ENCODE assay signal across 24 cellular contexts in genomic region chr16:63018581-63019223, GRCh38.
A peak's percentile ranks its signal among the peaks of the same experiment; 100 is the strongest.
DNase-seq lines count a peak whose midpoint lies in the region; ATAC-seq, FAIRE-seq and TF ChIP-seq lines count a peak whose summit lies in the region.
"Had no signal": no experiment of that assay in that cellular context is flagged by ENCODE, and none has a peak within 500 bp of the region (broad histone marks: within the 10 kb centered on the region; RNA-seq: fewer than 3 reads in every experiment).

No MANE protein-coding gene starts in this region.

- no peak for DNase-seq in HepG2 (ENCODE audit: low spot score)
- DNase-seq in left lobe of liver (ENCODE audit: low spot score), result no peak
- no peak for DNase-seq in NCI-H82 treated with DMSO at 0.1 percent for 48 hours (lab: John Stamatoyannopoulos, UW; ENCODE audit: unreplicated experiment)
- DNase-seq: 8988T; ACHN; BE2C; C1 segment of cervical spinal cord; CD4-positive, alpha-beta memory T cell; CD4-positive, CD25-positive, alpha-beta regulatory T cell; CD8-positive, alpha-beta memory T cell; COR-L47; DMS 273 treated with DMSO at 0.1 percent for 48 hours; DMS153; DMS79; DND-41; EL; GDM1 had no signal

- CTCF ChIA-PET in HepG2 (lab: Yijun Ruan, JAX; ENCODE audit: low intra/inter-chr PET ratio, low total read pairs), result no interaction called here

- H4K20me1 ChIP-seq in HepG2 (ENCODE audit: insufficient read depth, low read length), result no peaks in the 10 kb centered on the region
- H4K20me1 ChIP-seq: BLaER1 had no signal

- peaks cover 0 to 5% (median 0%) of the 10 kb centered on the region in 4 donors for H3K4me1 ChIP-seq in liver (ENCODE audit: control insufficient read depth in 4 of 4, insufficient read depth in 4 of 4, low read length in 3 of 4)
- H3K4me1 ChIP-seq in HepG2 (ENCODE audit: insufficient read depth, low read length), result no peaks in the 10 kb centered on the region
- H3K4me1 ChIP-seq: BE2C, BLaER1 had no signal

- no peak for TF ChIP-seq POLR2A in HepG2 (IDR thresholded peaks at IDR 0.05; ENCODE audit: insufficient read depth in 1 of 2, low read depth in 2 of 2, low read length in 2 of 2)

- TF ChIP-seq EP300 in HepG2 (IDR thresholded peaks at IDR 0.05; ENCODE audit: low read depth in 2 of 2, low read length in 2 of 2) (no peak), HepG2 (CRISPR knock-in tag; IDR thresholded peaks at IDR 0.05; ENCODE audit: borderline replicate concordance) (no peak)

- H3K4me3 ChIP-seq in liver (ENCODE audit: low read depth in 1 of 3, low read length in 3 of 3) (peak overlapping the region in 1 of 3 donors; percentile 11), HepG2 (replicated peaks in 1 of 3; ENCODE audit: insufficient read depth in 1 of 3, low read depth in 2 of 3, low read length in 3 of 3) (no peak overlapping the region)
- H3K4me3 ChIP-seq: BLaER1, GM12878 had no signal

- no peaks in the 10 kb centered on the region for H3K79me2 ChIP-seq in HepG2 (ENCODE audit: insufficient read depth, low read length)

- H3K27me3 ChIP-seq in liver (ENCODE audit: control insufficient read depth in 4 of 4, insufficient read depth in 4 of 4, low read length in 3 of 4), result no peaks in the 10 kb centered on the region
- H3K27me3 ChIP-seq in HepG2 (ENCODE audit: control insufficient read depth in 1 of 2, insufficient read depth in 2 of 2, low read length in 2 of 2), result no peaks in the 10 kb centered on the region
- H3K27me3 ChIP-seq: BE2C, BLaER1 had no signal

- POLR2A ChIA-PET in HepG2 (lab: Yijun Ruan, JAX), result no interaction called here

- no peak for TF ChIP-seq RAD21 in liver (IDR thresholded peaks at IDR 0.05)
- TF ChIP-seq RAD21 in HepG2 (CRISPR knock-in tag; IDR thresholded peaks at IDR 0.05), result no peak

- no peak for FAIRE-seq in HepG2 (lab: Jason Lieb, UNC)
- FAIRE-seq: A204.1, GM12878, GM12892, GM18507 had no signal

- H3K27ac ChIP-seq in liver (ENCODE audit: low read depth in 1 of 2, low read length in 2 of 2) (no peak overlapping the region), HepG2 (ENCODE audit: extremely low read length, insufficient read depth, low read length) (no peak overlapping the region)
- H3K27ac ChIP-seq: BLaER1 had no signal

- intact Hi-C loops in HepG2 (cut with micrococcal nuclease; ENCODE audit: unreplicated experiment), result no loop called here

- no peak overlapping the region for H2AFZ ChIP-seq in HepG2 (ENCODE audit: low read length)

- no peak overlapping the region for H3K4me2 ChIP-seq in HepG2 (ENCODE audit: low read depth, low read length)
- H3K4me2 ChIP-seq: BLaER1 had no signal

- in situ Hi-C loops in HepG2 (cut with HindIII; ENCODE audit: extremely low pct_ligation_motif_present, low pct_unique_long_range_greater_than_20kb), result no loop called here

- TF ChIP-seq CTCF in liver (IDR thresholded peaks at IDR 0.05; ENCODE audit: low read depth, low read length, missing input control), result no peak
- no peak for TF ChIP-seq CTCF in HepG2 (CRISPR knock-in tag; IDR thresholded peaks at IDR 0.05)

- ATAC-seq in HepG2 (no peak), left lobe of liver (peak; percentile 92), GM18858 (IDR thresholded peaks at IDR 0.05; ENCODE audit: unreplicated experiment) (no peak)
- ATAC-seq: GM12878 had no signal

- H3K9ac ChIP-seq in liver (ENCODE audit: low read depth in 1 of 2, low read length in 2 of 2), result no peak overlapping the region
- no peak overlapping the region for H3K9ac ChIP-seq in HepG2 (ENCODE audit: insufficient read depth, low read depth, low read length)
- H3K9ac ChIP-seq: BLaER1 had no signal

- WGBS in liver, result 46% methylated on average over 7 of the region's 7 CpGs
- 6% methylated on average over 7 of the region's 7 CpGs for WGBS in HepG2 (ENCODE audit: low lambda C conversion rate)

- no peaks in the 10 kb centered on the region for H3K9me3 ChIP-seq in liver (ENCODE audit: control insufficient read depth in 4 of 4, low read length in 3 of 4)
- H3K9me3 ChIP-seq in HepG2 (ENCODE audit: low read length), result peaks cover 76% of the 10 kb centered on the region
- H3K9me3 ChIP-seq: BE2C, BLaER1 had no signal

- no TSS peak for BruUV-seq in HepG2 (replicated peaks; lab: Mats Ljungman, UMichigan)

- H3K36me3 ChIP-seq in liver (ENCODE audit: control insufficient read depth in 4 of 4, insufficient read depth in 3 of 4, low read depth in 1 of 4, low read length in 3 of 4) (no peaks in the 10 kb centered on the region), HepG2 (replicated peaks in 1 of 2; ENCODE audit: control insufficient read depth in 1 of 2, insufficient read depth in 2 of 2, low read length in 2 of 2) (no peaks in the 10 kb centered on the region)
- H3K36me3 ChIP-seq: BE2C, BLaER1 had no signal

TF ChIP-seq in liver, 16 proteins besides CTCF, POLR2A, EP300 and RAD21 (continues in another document):
- no peak for TF ChIP-seq TAF1 (conservative IDR thresholded peaks at IDR 0.05)
- peak; percentile 92 for TF ChIP-seq FOXA1 (IDR thresholded peaks at IDR 0.05)
- no peak for TF ChIP-seq GABPA (IDR thresholded peaks at IDR 0.05 in 1 of 2, conservative IDR thresholded peaks at IDR 0.05 in 1 of 2)
- TF ChIP-seq, protein P1, sequence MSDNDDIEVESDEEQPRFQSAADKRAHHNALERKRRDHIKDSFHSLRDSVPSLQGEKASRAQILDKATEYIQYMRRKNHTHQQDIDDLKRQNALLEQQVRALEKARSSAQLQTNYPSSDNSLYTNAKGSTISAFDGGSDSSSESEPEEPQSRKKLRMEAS (IDR thresholded peaks at IDR 0.05), result no peak
- TF ChIP-seq FOXA2 (IDR thresholded peaks at IDR 0.05), result peak; percentile 94
- no peak for TF ChIP-seq SP1 (IDR thresholded peaks at IDR 0.05)
- peak; percentile 10 to 34 for TF ChIP-seq HNF4A (conservative IDR thresholded peaks at IDR 0.05)
- TF ChIP-seq JUND (IDR thresholded peaks at IDR 0.05), result no peak
- peak in 1 of 2 donors; percentile 31 for TF ChIP-seq RXRA (IDR thresholded peaks at IDR 0.05)
- TF ChIP-seq, protein P2, sequence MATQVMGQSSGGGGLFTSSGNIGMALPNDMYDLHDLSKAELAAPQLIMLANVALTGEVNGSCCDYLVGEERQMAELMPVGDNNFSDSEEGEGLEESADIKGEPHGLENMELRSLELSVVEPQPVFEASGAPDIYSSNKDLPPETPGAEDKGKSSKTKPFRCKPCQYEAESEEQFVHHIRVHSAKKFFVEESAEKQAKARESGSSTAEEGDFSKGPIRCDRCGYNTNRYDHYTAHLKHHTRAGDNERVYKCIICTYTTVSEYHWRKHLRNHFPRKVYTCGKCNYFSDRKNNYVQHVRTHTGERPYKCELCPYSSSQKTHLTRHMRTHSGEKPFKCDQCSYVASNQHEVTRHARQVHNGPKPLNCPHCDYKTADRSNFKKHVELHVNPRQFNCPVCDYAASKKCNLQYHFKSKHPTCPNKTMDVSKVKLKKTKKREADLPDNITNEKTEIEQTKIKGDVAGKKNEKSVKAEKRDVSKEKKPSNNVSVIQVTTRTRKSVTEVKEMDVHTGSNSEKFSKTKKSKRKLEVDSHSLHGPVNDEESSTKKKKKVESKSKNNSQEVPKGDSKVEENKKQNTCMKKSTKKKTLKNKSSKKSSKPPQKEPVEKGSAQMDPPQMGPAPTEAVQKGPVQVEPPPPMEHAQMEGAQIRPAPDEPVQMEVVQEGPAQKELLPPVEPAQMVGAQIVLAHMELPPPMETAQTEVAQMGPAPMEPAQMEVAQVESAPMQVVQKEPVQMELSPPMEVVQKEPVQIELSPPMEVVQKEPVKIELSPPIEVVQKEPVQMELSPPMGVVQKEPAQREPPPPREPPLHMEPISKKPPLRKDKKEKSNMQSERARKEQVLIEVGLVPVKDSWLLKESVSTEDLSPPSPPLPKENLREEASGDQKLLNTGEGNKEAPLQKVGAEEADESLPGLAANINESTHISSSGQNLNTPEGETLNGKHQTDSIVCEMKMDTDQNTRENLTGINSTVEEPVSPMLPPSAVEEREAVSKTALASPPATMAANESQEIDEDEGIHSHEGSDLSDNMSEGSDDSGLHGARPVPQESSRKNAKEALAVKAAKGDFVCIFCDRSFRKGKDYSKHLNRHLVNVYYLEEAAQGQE (IDR thresholded peaks at IDR 0.05), result no peak

TF ChIP-seq in HepG2, 621 proteins besides CTCF, POLR2A, EP300 and RAD21 (continues in another document):
- TF ChIP-seq RERE (CRISPR knock-in tag; IDR thresholded peaks at IDR 0.05; ENCODE audit: low read depth) (no peak), ZNF446 (CRISPR knock-in tag; IDR thresholded peaks at IDR 0.05) (no peak), ZNF460 (CRISPR knock-in tag; IDR thresholded peaks at IDR 0.05; ENCODE audit: borderline replicate concordance) (no peak), ZNF839 (CRISPR knock-in tag; IDR thresholded peaks at IDR 0.05; ENCODE audit: borderline replicate concordance) (no peak), AKAP8 (CRISPR knock-in tag; IDR thresholded peaks at IDR 0.05) (no peak)
